In genomic region chr7:39238209-39238869, GRCh38 we compare ENCODE assay signal across 19 cellular contexts.
"Had no signal": no experiment of that assay in that cellular context is flagged by ENCODE, and none has a peak within 500 bp of the region (broad histone marks: within the 10 kb centered on the region; RNA-seq: fewer than 3 reads in every experiment).

No MANE protein-coding gene starts in this region.

- H3K9me3 ChIP-seq: vagina had no signal

- H3K36me3 ChIP-seq: transverse colon, vagina had no signal

- H3K27ac ChIP-seq: transverse colon, vagina had no signal

- H3K27ac Mint-ChIP-seq: activated naive CD8-positive, alpha-beta T cell treated with anti-CD3 and anti-CD28 coated beads for 36 hours; activated T-helper 1 cell treated with anti-CD3 and anti-CD28 coated beads, Interleukin-12 subunit alpha, Interleukin-12 subunit beta, Interleukin-2, Interleukin-4 antibody, amounts not matched to agents 30 ng/mL and 10 ng/mL and 1 ng/mL, durations not matched to agents 14 hours and 24 hours and 36 hours; nephron had no signal

- DNase-seq: activated CD4-positive, alpha-beta T cell treated with anti-CD3 and anti-CD28 coated beads, Interleukin-2, amount 50 U/mL, for 1 hour; activated CD8-positive, alpha-beta memory T cell treated with anti-CD3 and anti-CD28 coated beads for 24 hours; activated naive CD8-positive, alpha-beta T cell treated with anti-CD3 and anti-CD28 coated beads for 36 hours; central memory CD4-positive, alpha-beta T cell; cortex of kidney; effector CD4-positive, alpha-beta T cell; foreskin fibroblast; mesenchymal stem cell; nucleus accumbens; posterior cingulate gyrus; stimulated activated CD4-positive, alpha-beta T cell treated with anti-CD3 and anti-CD28 coated beads, Interleukin-15, amount 100 ng/mL, for 24 hours; stimulated activated CD4-positive, alpha-beta T cell treated with anti-CD3 and anti-CD28 coated beads, Interleukin-4, amount 100 ng/mL, for 24 hours; stimulated activated CD8-positive, alpha-beta memory T cell treated with anti-CD3 and anti-CD28 coated beads, Interleukin-4, amount 100 ng/mL, for 48 hours; stimulated activated naive CD4-positive, alpha-beta T cell treated with Interleukin-2 at 50 U/mL for 16 hours; transverse colon had no signal

- H3K4me1 Mint-ChIP-seq: activated naive CD8-positive, alpha-beta T cell treated with anti-CD3 and anti-CD28 coated beads for 36 hours had no signal

- H3K4me3 Mint-ChIP-seq: activated naive CD8-positive, alpha-beta T cell treated with anti-CD3 and anti-CD28 coated beads for 36 hours; activated T-helper 1 cell treated with anti-CD3 and anti-CD28 coated beads, Interleukin-12 subunit alpha, Interleukin-12 subunit beta, Interleukin-2, Interleukin-4 antibody, amounts not matched to agents 30 ng/mL and 10 ng/mL and 1 ng/mL, durations not matched to agents 14 hours and 24 hours and 36 hours; brain; nephron had no signal

- H3K4me1 ChIP-seq: transverse colon, vagina had no signal

- H3K27me3 Mint-ChIP-seq: brain had no signal

- H3K4me3 ChIP-seq: transverse colon, vagina had no signal

- H3K9me3 Mint-ChIP-seq: activated T-helper 1 cell treated with anti-CD3 and anti-CD28 coated beads, Interleukin-12 subunit alpha, Interleukin-12 subunit beta, Interleukin-2, Interleukin-4 antibody, amounts not matched to agents 30 ng/mL and 10 ng/mL and 1 ng/mL, durations not matched to agents 14 hours and 24 hours and 36 hours had no signal

- H3K36me3 Mint-ChIP-seq: activated naive CD8-positive, alpha-beta T cell treated with anti-CD3 and anti-CD28 coated beads for 36 hours; brain had no signal

- H3K27me3 ChIP-seq: transverse colon, vagina had no signal
